28 cellular contexts compared by ENCODE assay signal in the genomic region with DNA sequence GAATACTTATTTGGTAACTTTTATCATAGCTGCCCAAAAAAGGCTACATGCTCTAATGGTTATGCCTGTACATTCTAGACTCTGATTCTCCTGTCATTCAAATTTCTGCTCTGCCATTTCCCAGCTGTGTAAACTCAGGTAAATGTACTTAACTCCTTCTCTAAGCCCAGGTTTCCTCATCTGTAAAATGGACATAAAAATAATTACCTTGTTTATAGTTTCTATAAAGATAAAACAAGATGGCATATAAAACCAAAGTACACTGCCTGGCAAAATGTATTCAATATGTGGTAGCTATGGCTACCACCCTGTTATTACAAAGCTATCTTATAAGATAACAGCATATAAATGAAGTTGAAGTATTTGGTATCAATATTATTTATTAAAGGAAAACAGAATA.
"Had no signal": no experiment of that assay in that cellular context is flagged by ENCODE, and none has a peak within 500 bp of the region (broad histone marks: within the 10 kb centered on the region; RNA-seq: fewer than 3 reads in every experiment).

No MANE protein-coding gene starts in this region.

- H3K27me3 ChIP-seq: colonic mucosa, dorsolateral prefrontal cortex, esophagus muscularis mucosa, esophagus squamous epithelium, foreskin keratinocyte, gastrocnemius medialis, gastroesophageal sphincter, heart left ventricle, heart right ventricle had no signal

- H3K4me1 ChIP-seq: colonic mucosa, esophagus squamous epithelium, gastroesophageal sphincter had no signal

- DNase-seq: colonic mucosa; cortex of kidney; dermis blood vessel endothelial cell; dorsolateral prefrontal cortex; effector CD4-positive, alpha-beta T cell; effector CD8-positive, alpha-beta T cell; effector memory CD4-positive, alpha-beta T cell; effector memory CD8-positive, alpha-beta T cell; endodermal cell; erythroblast; esophagus squamous epithelium; foreskin fibroblast; foreskin keratinocyte; foreskin melanocyte; gastrocnemius medialis; glutamatergic neuron; head of caudate nucleus; heart left ventricle; heart right ventricle had no signal

- FAIRE-seq: colon, endometrium, endothelial cell of umbilical vein, frontal cortex had no signal

- ATAC-seq: effector memory CD8-positive, alpha-beta T cell; esophagus mucosa; foreskin keratinocyte; gastrocnemius medialis; gastroesophageal sphincter; heart left ventricle; heart right ventricle had no signal

- H3K36me3 ChIP-seq: colonic mucosa, esophagus muscularis mucosa, esophagus squamous epithelium, gastrocnemius medialis, gastroesophageal sphincter, heart left ventricle, heart right ventricle had no signal

- H3K9me3 ChIP-seq: colonic mucosa, esophagus muscularis mucosa, esophagus squamous epithelium, gastrocnemius medialis, gastroesophageal sphincter, heart left ventricle, heart right ventricle had no signal

- H3K27ac ChIP-seq: colonic mucosa, coronary artery, dorsolateral prefrontal cortex, epithelial cell of prostate, esophagus muscularis mucosa, esophagus squamous epithelium, foreskin keratinocyte, gastrocnemius medialis, gastroesophageal sphincter, heart left ventricle, heart right ventricle had no signal

- H3K4me3 ChIP-seq: colonic mucosa, coronary artery, dorsolateral prefrontal cortex, esophagus muscularis mucosa, esophagus squamous epithelium, gastrocnemius medialis, gastroesophageal sphincter, heart left ventricle, heart right ventricle had no signal
